ENCODE assay signal across 19 cellular contexts in genomic region chr11:65880844-65881421, GRCh38. TPM values are rescaled to one million over a fixed set of nuclear protein-coding genes. Genes with fewer than 3 reads are reported as not detected.
A peak's percentile ranks its signal among the peaks of the same experiment; 100 is the strongest.
DNase-seq lines count a peak whose midpoint lies in the region; ATAC-seq, FAIRE-seq and TF ChIP-seq lines count a peak whose summit lies in the region.
"Had no signal": no experiment of that assay in that cellular context is flagged by ENCODE, and none has a peak within 500 bp of the region (broad histone marks: within the 10 kb centered on the region; RNA-seq: fewer than 3 reads in every experiment).

No MANE protein-coding gene starts in this region.

- H3K27ac Mint-ChIP-seq in CD8-positive, alpha-beta T cell = peak overlapping the region; percentile 91
- peak overlapping the region; percentile 13 for H3K27ac Mint-ChIP-seq in dendritic cell treated with granulocyte-macrophage colony-stimulating factor and Interleukin-4, amounts not matched to agents 40 ng/mL and 50 ng/mL, for 4 days
- no peak overlapping the region for H3K27ac Mint-ChIP-seq in WTC11
- H3K27ac Mint-ChIP-seq: stimulated activated naive B cell treated with anti-CD40 and anti-IgM and Interleukin-4, amounts not matched to agents 10 μg/mL and 1 μg/mL and 100 μg/mL, for 72 hours had no signal

- no peak for TF ChIP-seq RAD21 in A549 (conservative IDR thresholded peaks at IDR 0.05 in 1 of 2, IDR thresholded peaks at IDR 0.05 in 1 of 2)

- H3K4me1 ChIP-seq in A549 = 0 out of 3 replicates have a peak, but pooled peaks cover 3% of the 10 kb centered on the region
- peaks cover 48% of the 10 kb centered on the region for H3K4me1 ChIP-seq in CD8-positive, alpha-beta T cell (ENCODE audit: insufficient read depth, low read length)

- no peak for ATAC-seq in A549
- ATAC-seq in CD8-positive, alpha-beta T cell = no peak
- ATAC-seq in WTC11 = no peak
- no peak for ATAC-seq in HG02759 (IDR thresholded peaks at IDR 0.05; ENCODE audit: unreplicated experiment)
- no peak for ATAC-seq in esophagus mucosa
- ATAC-seq: sciatic nerve; stimulated activated naive B cell treated with anti-CD40 and anti-IgM and Interleukin-4, amounts not matched to agents 10 μg/mL and 1 μg/mL and 100 μg/mL, for 72 hours had no signal

- no peak for TF ChIP-seq EP300 in A549 (IDR thresholded peaks at IDR 0.05)

- no peaks in the 10 kb centered on the region for H3K27me3 Mint-ChIP-seq in CD8-positive, alpha-beta T cell (ENCODE audit: low read depth)
- H3K27me3 Mint-ChIP-seq in dendritic cell treated with granulocyte-macrophage colony-stimulating factor and Interleukin-4, amounts not matched to agents 40 ng/mL and 50 ng/mL, for 4 days = peaks cover 3% of the 10 kb centered on the region
- H3K27me3 Mint-ChIP-seq in WTC11 (ENCODE audit: low read depth) = peaks cover 12% of the 10 kb centered on the region
- H3K27me3 Mint-ChIP-seq: IgD-negative memory B cell; stimulated activated naive B cell treated with anti-CD40 and anti-IgM and Interleukin-4, amounts not matched to agents 10 μg/mL and 1 μg/mL and 100 μg/mL, for 72 hours had no signal

- H3K9me3 ChIP-seq in A549 = no peaks in the 10 kb centered on the region
- H3K9me3 ChIP-seq in CD8-positive, alpha-beta T cell (ENCODE audit: low read length) = no peaks in the 10 kb centered on the region

- DNase-seq in A549 (ENCODE audit: low read depth in 1 of 2, low spot score in 1 of 2) (no peak), WTC11 (ENCODE audit: low spot score) (no peak), AG08396 (ENCODE audit: low spot score) (no peak)
- DNase-seq in CD8-positive, alpha-beta T cell = peak in 1 of 7 experiments; percentile 26
- DNase-seq: C1 segment of cervical spinal cord; effector CD8-positive, alpha-beta T cell; GOT3; NCI-H524 treated with DMSO at 0.1 percent for 48 hours; SHP77 treated with DMSO at 0.1 percent for 48 hours; stimulated activated CD4-positive, alpha-beta T cell treated with anti-CD3 and anti-CD28 coated beads, Interleukin-4, amount 100 ng/mL, for 24 hours; stimulated activated naive B cell treated with anti-CD40 and anti-IgM and Interleukin-4, amounts not matched to agents 10 μg/mL and 1 μg/mL and 100 μg/mL, for 72 hours had no signal

- no peak for FAIRE-seq in A549 (lab: Jason Lieb, UNC)
- FAIRE-seq: urothelium cell line had no signal

- CTCF ChIA-PET in A549 (lab: Yijun Ruan, JAX) (interaction anchor here (1.1 to 9.5 kb wide), 6 partner anchors 10 to 105 kb away, joined by 3 to 158 read pairs (median 4); partner anchors contain the start of genes EFEMP2 and MUS81), WTC11 (lab: Charles Lee) (interaction anchor here (0.6 to 2.7 kb wide), 4 partner anchors 8 to 21 kb away, joined by 4 to 12 read pairs (median 6); partner anchors contain the start of genes CCDC85B, FIBP and MUS81)
- CTCF ChIA-PET in CD8-positive, alpha-beta T cell (lab: Charles Lee) = interaction anchor here (0.5 to 14.8 kb wide), 11 partner anchors 10 to 255 kb away, joined by 3 to 287 read pairs (median 4); partner anchors contain the start of genes CCDC85B, CFL1, FOSL1 and KAT5

- no peak overlapping the region for H3K4me3 ChIP-seq in A549
- H3K4me3 ChIP-seq in CD8-positive, alpha-beta T cell (ENCODE audit: low read depth, low read length) = peak overlapping the region; percentile 48

- TF ChIP-seq POLR2A in A549 (IDR thresholded peaks at IDR 0.05; ENCODE audit: low read length) (no peak), Raji (IDR thresholded peaks at IDR 0.05; ENCODE audit: insufficient read depth, low read depth, low read length) (peak; percentile 9; the same call in 1 of the 2 replicates)

- POLR2A ChIA-PET in A549 (lab: Yijun Ruan, JAX) (interaction anchor here (1.0 to 1.3 kb wide), 2 partner anchors 9 to 10 kb away, joined by 4 read pairs; partner anchors contain the start of gene CCDC85B), WTC11 (lab: Charles Lee) (no interaction called here)
- POLR2A ChIA-PET in CD8-positive, alpha-beta T cell (lab: Charles Lee) = interaction anchor here (0.7 to 4.6 kb wide), 5 partner anchors 9 to 41 kb away, joined by 4 to 24 read pairs (median 5); partner anchors contain the start of genes CCDC85B and MUS81

- TF ChIP-seq CTCF in A549 (IDR thresholded peaks at IDR 0.05) (no peak), WTC11 (IDR thresholded peaks at IDR 0.05) (no peak)
- TF ChIP-seq CTCF in CD8-positive, alpha-beta T cell (IDR thresholded peaks at IDR 0.05) = no peak

- no peak overlapping the region for H3K27ac ChIP-seq in A549
- H3K27ac ChIP-seq in CD8-positive, alpha-beta T cell (ENCODE audit: low read depth, low read length) = peak overlapping the region; percentile 44

- H3K36me3 Mint-ChIP-seq in CD8-positive, alpha-beta T cell = peaks cover 33% of the 10 kb centered on the region
- H3K36me3 Mint-ChIP-seq in dendritic cell treated with granulocyte-macrophage colony-stimulating factor and Interleukin-4, amounts not matched to agents 40 ng/mL and 50 ng/mL, for 4 days (ENCODE audit: low read depth) = peaks cover 43% of the 10 kb centered on the region
- H3K36me3 Mint-ChIP-seq in WTC11 = peaks cover 30% of the 10 kb centered on the region
- H3K36me3 Mint-ChIP-seq: IgD-negative memory B cell had no signal

- peaks cover 66% of the 10 kb centered on the region for H3K4me1 Mint-ChIP-seq in CD8-positive, alpha-beta T cell (ENCODE audit: low read depth)
- H3K4me1 Mint-ChIP-seq in dendritic cell treated with granulocyte-macrophage colony-stimulating factor and Interleukin-4, amounts not matched to agents 40 ng/mL and 50 ng/mL, for 4 days (ENCODE audit: low read depth) = peaks cover 71% of the 10 kb centered on the region
- H3K4me1 Mint-ChIP-seq in WTC11 = peaks cover 2% of the 10 kb centered on the region

- no peak overlapping the region for H3K4me2 ChIP-seq in A549

- H3K4me3 Mint-ChIP-seq in CD8-positive, alpha-beta T cell = peak overlapping the region; percentile 86
- no peak overlapping the region for H3K4me3 Mint-ChIP-seq in dendritic cell treated with granulocyte-macrophage colony-stimulating factor and Interleukin-4, amounts not matched to agents 40 ng/mL and 50 ng/mL, for 4 days
- H3K4me3 Mint-ChIP-seq in WTC11 = no peak overlapping the region

- intact Hi-C loops in CD8-positive, alpha-beta T cell (cut with DNase I, micrococcal nuclease) = no loop called here
- intact Hi-C loops in dendritic cell treated with granulocyte-macrophage colony-stimulating factor and Interleukin-4, amounts not matched to agents 40 ng/mL and 50 ng/mL, for 4 days (cut with micrococcal nuclease) = no loop called here

- no peaks in the 10 kb centered on the region for H3K27me3 ChIP-seq in CD8-positive, alpha-beta T cell (ENCODE audit: insufficient read depth, low read length)

- 87% methylated on average over 5 of the region's 7 CpGs for WGBS in A549 (ENCODE audit: missing lambda C conversion rate)

- no peaks in the 10 kb centered on the region for H3K9me3 Mint-ChIP-seq in CD8-positive, alpha-beta T cell
- H3K9me3 Mint-ChIP-seq in dendritic cell treated with granulocyte-macrophage colony-stimulating factor and Interleukin-4, amounts not matched to agents 40 ng/mL and 50 ng/mL, for 4 days = no peaks in the 10 kb centered on the region
- no peaks in the 10 kb centered on the region for H3K9me3 Mint-ChIP-seq in WTC11
- H3K9me3 Mint-ChIP-seq: IgD-negative memory B cell; stimulated activated naive B cell treated with anti-CD40 and anti-IgM and Interleukin-4, amounts not matched to agents 10 μg/mL and 1 μg/mL and 100 μg/mL, for 72 hours had no signal

- peaks cover 22% of the 10 kb centered on the region for H3K36me3 ChIP-seq in CD8-positive, alpha-beta T cell (ENCODE audit: insufficient read depth, low read length)

RNA-seq across cellular contexts. Expression of gene CTSW, which starts 1.3 kb away (rescaled TPM):
- polyA plus RNA-seq in A549 (2011; rRNA removed) (not detected in 2 replicates), A549 (2017; fragmentation: RNase III; extraction: RNeasy Plus Mini Kit Qiagen cat#74134 plus additional on column Dnase treatment) (not detected in 3 replicates)
- polyA plus RNA-seq in A549 (2012; cell fraction: cytosol; rRNA removed) = 0.03 TPM in 2 replicates
- polyA plus RNA-seq in A549 (2012; cell fraction: nucleus; rRNA removed) = 0.07 TPM in 1 of 2 replicates, not detected in the other
- polyA minus RNA-seq in A549 (2011; rRNA and poly(A)+ RNA removed) = not detected in 2 replicates
- 100 to 1,000 TPM; 193 to 200 TPM for total RNA-seq in CD8-positive, alpha-beta T cell
- total RNA-seq in WTC11 (2021) (0.18 TPM in 1 of 3 replicates, not detected in the others), esophagus mucosa (not detected)
- polyA plus RNA-seq: neural cell had no signal

RNA-seq across cellular contexts. Expression of gene FIBP, which starts 7.3 kb away (rescaled TPM):
- polyA plus RNA-seq in A549 (2011; rRNA removed) = 72.2 and 83.0 TPM in 2 replicates
- polyA plus RNA-seq in A549 (2012; cell fraction: cytosol; rRNA removed) = 119 and 157 TPM in 2 replicates
- polyA plus RNA-seq in A549 (2012; cell fraction: nucleus; rRNA removed) = 121 and 152 TPM in 2 replicates
- polyA plus RNA-seq in A549 (2017; fragmentation: RNase III; extraction: RNeasy Plus Mini Kit Qiagen cat#74134 plus additional on column Dnase treatment) = 60.4 to 66.2 TPM (median 65.3 TPM) in 3 replicates
- polyA minus RNA-seq in A549 (2011; rRNA and poly(A)+ RNA removed) = 81.2 and 91.4 TPM in 2 replicates
- 10 to 100 TPM; 16.5 to 19.3 TPM for total RNA-seq in CD8-positive, alpha-beta T cell
- total RNA-seq in WTC11 (2021) = 91.6 to 93.1 TPM (median 92.2 TPM) in 3 replicates
- total RNA-seq in esophagus mucosa = 42.3 TPM

RNA-seq across cellular contexts. Expression of gene EFEMP2, which starts 8.3 kb away (rescaled TPM):
- polyA plus RNA-seq in A549 (2011; rRNA removed) = 0.89 and 1.3 TPM in 2 replicates
- polyA plus RNA-seq in A549 (2012; cell fraction: cytosol; rRNA removed) = 1.2 and 1.4 TPM in 2 replicates
- polyA plus RNA-seq in A549 (2012; cell fraction: nucleus; rRNA removed) = 16.6 and 16.8 TPM in 2 replicates
- 0.98 to 1.5 TPM (median 1.4 TPM) in 3 replicates for polyA plus RNA-seq in A549 (2017; fragmentation: RNase III; extraction: RNeasy Plus Mini Kit Qiagen cat#74134 plus additional on column Dnase treatment)
- 1.1 and 1.4 TPM in 2 replicates for polyA minus RNA-seq in A549 (2011; rRNA and poly(A)+ RNA removed)
- 1 to 10 TPM; 3.8 to 5.1 TPM for total RNA-seq in CD8-positive, alpha-beta T cell
- 14.2 to 17.9 TPM (median 17.8 TPM) in 3 replicates for total RNA-seq in WTC11 (2021)
- total RNA-seq in esophagus mucosa = 4.6 TPM

RNA-seq across cellular contexts. Expression of gene CCDC85B, which starts 9.5 kb away (rescaled TPM):
- polyA plus RNA-seq in A549 (2011; rRNA removed) (5.4 and 7.3 TPM in 2 replicates), A549 (2017; fragmentation: RNase III; extraction: RNeasy Plus Mini Kit Qiagen cat#74134 plus additional on column Dnase treatment) (24.3 to 35.2 TPM (median 27.5 TPM) in 3 replicates)
- 66.8 and 76.8 TPM in 2 replicates for polyA plus RNA-seq in A549 (2012; cell fraction: cytosol; rRNA removed)
- polyA plus RNA-seq in A549 (2012; cell fraction: nucleus; rRNA removed) = 45.5 and 55.1 TPM in 2 replicates
- 1.7 and 2.4 TPM in 2 replicates for polyA minus RNA-seq in A549 (2011; rRNA and poly(A)+ RNA removed)
- total RNA-seq in CD8-positive, alpha-beta T cell = 10 to 100 TPM; 25.6 to 27.4 TPM
- total RNA-seq in WTC11 (2021) (52.7 to 55.3 TPM (median 53.0 TPM) in 3 replicates), esophagus mucosa (15.3 TPM)

RNA-seq across cellular contexts. Expression of gene FOSL1, which starts 19.3 kb away (rescaled TPM):
- polyA plus RNA-seq in A549 (2011; rRNA removed) (6.7 and 9.6 TPM in 2 replicates), A549 (2017; fragmentation: RNase III; extraction: RNeasy Plus Mini Kit Qiagen cat#74134 plus additional on column Dnase treatment) (24.1 to 55.8 TPM (median 24.1 TPM) in 3 replicates)
- polyA plus RNA-seq in A549 (2012; cell fraction: cytosol; rRNA removed) = 25.5 and 36.0 TPM in 2 replicates
- 52.3 and 65.0 TPM in 2 replicates for polyA plus RNA-seq in A549 (2012; cell fraction: nucleus; rRNA removed)
- polyA minus RNA-seq in A549 (2011; rRNA and poly(A)+ RNA removed) = 12.7 and 21.5 TPM in 2 replicates
- 1 to 10 TPM; 2.0 to 4.0 TPM for total RNA-seq in CD8-positive, alpha-beta T cell
- total RNA-seq in WTC11 (2021) (16.3 to 20.5 TPM (median 17.1 TPM) in 3 replicates), esophagus mucosa (28.9 TPM)
- polyA plus RNA-seq: neural cell had no signal

Comparison
In these comparisons a context has a peak if more than half of its experiments do, and no peak if none do; other contexts are left out.
1. RNA of gene CTSW, which starts 1.3 kb away (total RNA-seq): 193 to 200 TPM in CD8-positive, alpha-beta T cell; not detected in esophagus mucosa (single experiment) and 0.18 TPM in WTC11; every median in the first group is over 100 times any median in the second.